Comparison of ENCODE assay signal across 11 cellular contexts in the genomic region with DNA sequence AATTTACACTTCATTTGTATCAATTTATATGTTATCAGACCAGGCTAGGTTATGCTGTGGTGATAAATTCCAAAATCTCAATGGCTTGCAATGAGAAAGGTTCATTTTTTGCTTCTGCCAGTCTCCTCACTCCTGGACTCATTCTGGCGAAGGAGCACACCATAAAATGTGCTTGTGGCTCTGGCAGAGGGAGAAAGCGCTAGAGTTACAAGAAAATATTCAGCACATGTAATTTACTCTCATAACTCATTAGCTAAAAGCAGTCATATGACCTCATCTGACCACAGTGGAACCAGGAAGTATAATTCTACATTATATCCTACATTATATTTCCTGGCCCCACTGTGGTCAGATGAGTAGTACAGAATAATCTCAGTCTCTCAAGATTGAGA.
DNase-seq lines count a peak whose midpoint lies in the region; ATAC-seq, FAIRE-seq and TF ChIP-seq lines count a peak whose summit lies in the region.
"Had no signal": no experiment of that assay in that cellular context is flagged by ENCODE, and none has a peak within 500 bp of the region (broad histone marks: within the 10 kb centered on the region; RNA-seq: fewer than 3 reads in every experiment).

No MANE protein-coding gene starts in this region.

- peak; percentile 8 for DNase-seq in NCI-H510A treated with DMSO at 0.1 percent for 48 hours (lab: John Stamatoyannopoulos, UW)
- no peak for DNase-seq in NCI-H510A (lab: John Stamatoyannopoulos, UW)
- DNase-seq in amniotic epithelial cell (ENCODE audit: low read depth) = peak; percentile 85
- DNase-seq in keratinocyte (ENCODE audit: low read depth, low spot score) = peak; percentile 2
- DNase-seq in NOMO-1 treated with dmso at 0.1 percent for 144 hours (lab: John Stamatoyannopoulos, UW; ENCODE audit: unreplicated experiment) = no peak
- no peak for DNase-seq in erythroblast (lab: John Stamatoyannopoulos, UW)
- DNase-seq: activated CD8-positive, alpha-beta memory T cell treated with anti-CD3 and anti-CD28 coated beads, Interleukin-2, amount 50 U/mL, for 4 hours; stimulated activated CD8-positive, alpha-beta memory T cell treated with anti-CD3 and anti-CD28 coated beads, Interleukin-4, amount 100 ng/mL, for 48 hours had no signal

- dilution Hi-C loops in keratinocyte (cut with MboI; ENCODE audit: extremely low pct_ligation_motif_present, low sequenced_read_pairs) = no loop called here

- H3K27ac ChIP-seq in keratinocyte (ENCODE audit: control insufficient read depth, insufficient read depth, low read length) = peak overlapping the region; percentile 45
- H3K27ac ChIP-seq: right lobe of liver had no signal

- peaks cover 4% of the 10 kb centered on the region for H3K9me3 ChIP-seq in keratinocyte (ENCODE audit: control insufficient read depth, low read depth, low read length)
- H3K9me3 ChIP-seq: right lobe of liver had no signal

- peak overlapping the region; percentile 3 for H2AFZ ChIP-seq in keratinocyte (ENCODE audit: control insufficient read depth, low read length)

- H3K36me3 ChIP-seq in keratinocyte (ENCODE audit: control insufficient read depth in 2 of 2, extremely low read depth in 1 of 2, insufficient read depth in 2 of 2, low read length in 2 of 2) = no peaks in the 10 kb centered on the region
- H3K36me3 ChIP-seq: right lobe of liver had no signal

- no peak for TF ChIP-seq CTCF in keratinocyte (optimal IDR thresholded peaks at IDR 0.05 in 1 of 3, IDR thresholded peaks at IDR 0.05 in 1 of 3, conservative IDR thresholded peaks at IDR 0.05 in 1 of 3; ENCODE audit: extremely low read depth in 1 of 3, insufficient read depth in 2 of 3, low read length in 3 of 3)

- H3K27me3 ChIP-seq in keratinocyte (ENCODE audit: control insufficient read depth, extremely low read depth, insufficient read depth, low read length) = no peaks in the 10 kb centered on the region
- H3K27me3 ChIP-seq: right lobe of liver had no signal

- H4K20me1 ChIP-seq in keratinocyte (ENCODE audit: control insufficient read depth, extremely low read depth, insufficient read depth, low read length) = no peaks in the 10 kb centered on the region

- no peak overlapping the region for H3K4me3 ChIP-seq in keratinocyte (ENCODE audit: control insufficient read depth in 2 of 3, extremely low read depth in 1 of 3, insufficient read depth in 2 of 3, low read depth in 1 of 3, low read length in 3 of 3)
- H3K4me3 ChIP-seq: right lobe of liver had no signal

- peak; percentile 5 for FAIRE-seq in keratinocyte (lab: Jason Lieb, UNC)

- H3K9me1 ChIP-seq in keratinocyte (ENCODE audit: control insufficient read depth, extremely low read depth, insufficient read depth, low read length) = no peaks in the 10 kb centered on the region

- no peaks in the 10 kb centered on the region for H3K79me2 ChIP-seq in keratinocyte (ENCODE audit: control insufficient read depth, insufficient read depth, low read length)

- no peak for TF ChIP-seq POLR2A in erythroblast (IDR thresholded peaks at IDR 0.05; ENCODE audit: low read length)

- H3K4me1 ChIP-seq in keratinocyte (ENCODE audit: control insufficient read depth, extremely low read depth, insufficient read depth, low read length) = peaks cover 11% of the 10 kb centered on the region

- H3K4me2 ChIP-seq in keratinocyte (ENCODE audit: control insufficient read depth, extremely low read depth, insufficient read depth, low read depth, low read length) = no peak overlapping the region

- no peak overlapping the region for H3K9ac ChIP-seq in keratinocyte (ENCODE audit: control insufficient read depth, extremely low read depth, insufficient read depth, low read length)

- ATAC-seq in HG02970 (IDR thresholded peaks at IDR 0.05; ENCODE audit: low FRiP score, unreplicated experiment) = no peak
- ATAC-seq in HG03378 (IDR thresholded peaks at IDR 0.05; ENCODE audit: unreplicated experiment) = no peak

Comparison
In these comparisons a context has a peak if more than half of its experiments do, and no peak if none do; other contexts are left out.
1. DNase-seq: peak in NCI-H510A treated with DMSO at 0.1 percent for 48 hours (single experiment), amniotic epithelial cell (single experiment) and keratinocyte (single experiment); none in NCI-H510A (single experiment), NOMO-1 treated with dmso at 0.1 percent for 144 hours (single experiment) and erythroblast (0 of 2).